Comparison of ENCODE assay signal across 22 cellular contexts in genomic region chr16:75208242-75208825, GRCh38. TPM values are rescaled to one million over a fixed set of nuclear protein-coding genes. Genes with fewer than 3 reads are reported as not detected.
DNase-seq lines count a peak whose midpoint lies in the region; ATAC-seq, FAIRE-seq and TF ChIP-seq lines count a peak whose summit lies in the region.
"Had no signal": no experiment of that assay in that cellular context is flagged by ENCODE, and none has a peak within 500 bp of the region (broad histone marks: within the 10 kb centered on the region; RNA-seq: fewer than 3 reads in every experiment).

No MANE protein-coding gene starts in this region.

- no peak overlapping the region for H3K27ac ChIP-seq in right atrium auricular region
- peak overlapping the region; percentile 50 to 100 (median 98) for H3K27ac ChIP-seq in body of pancreas
- no peak overlapping the region for H3K27ac ChIP-seq in neural progenitor cell
- H3K27ac ChIP-seq: C4-2B, Peyer's patch had no signal

- no peaks in the 10 kb centered on the region for H4K20me1 ChIP-seq in neural progenitor cell (ENCODE audit: low read depth)

- H3K9me3 Mint-ChIP-seq in neural progenitor cell (no peaks in the 10 kb centered on the region), HFFc6 (no peaks in the 10 kb centered on the region)

- 74 to 80% methylated on average over 13 of the region's 13 CpGs for WGBS in body of pancreas, 2 donors

- no peaks in the 10 kb centered on the region for H3K79me2 ChIP-seq in neural progenitor cell (ENCODE audit: low read depth)

- TF ChIP-seq POLR2A in body of pancreas (IDR thresholded peaks at IDR 0.05), result no peak

- no peak overlapping the region for H3K4me2 ChIP-seq in neural progenitor cell

- H3K36me3 ChIP-seq in right atrium auricular region (no peaks in the 10 kb centered on the region), body of pancreas (replicated peaks in 1 of 2; ENCODE audit: insufficient read depth in 1 of 2, low read depth in 2 of 2) (no peaks in the 10 kb centered on the region), neural progenitor cell (no peaks in the 10 kb centered on the region)
- H3K36me3 ChIP-seq: Peyer's patch had no signal

- no peaks in the 10 kb centered on the region for H3K36me3 Mint-ChIP-seq in neural progenitor cell
- no peaks in the 10 kb centered on the region for H3K36me3 Mint-ChIP-seq in HFFc6 (ENCODE audit: low read depth)

- no peak overlapping the region for H3K9ac ChIP-seq in neural progenitor cell

- H3F3A ChIP-seq in neural progenitor cell (ENCODE audit: low read depth), result no peaks in the 10 kb centered on the region

- H3K4me3 ChIP-seq in right atrium auricular region, result no peak overlapping the region
- H3K4me3 ChIP-seq in body of pancreas, result no peak overlapping the region
- no peak overlapping the region for H3K4me3 ChIP-seq in neural progenitor cell
- H3K4me3 ChIP-seq: Peyer's patch had no signal

- H2AFZ ChIP-seq in neural progenitor cell (replicated peaks), result no peak overlapping the region

- H3K9me3 ChIP-seq in right atrium auricular region (no peaks in the 10 kb centered on the region), body of pancreas (no peaks in the 10 kb centered on the region), neural progenitor cell (ENCODE audit: low read depth) (no peaks in the 10 kb centered on the region)
- H3K9me3 ChIP-seq: Peyer's patch had no signal

- FAIRE-seq in GM19239 (lab: Jason Lieb, UNC), result no peak
- FAIRE-seq: D721Med had no signal

- TF ChIP-seq CTCF in right atrium auricular region (IDR thresholded peaks at IDR 0.05) (no peak), body of pancreas (IDR thresholded peaks at IDR 0.05) (no peak), neural progenitor cell (IDR thresholded peaks at IDR 0.05) (no peak), HFFc6 (IDR thresholded peaks at IDR 0.05) (no peak)

- ATAC-seq in left ventricle myocardium superior (no peak), body of pancreas (no peak)
- ATAC-seq: HCT116 had no signal

- no peak overlapping the region for H3K4me3 Mint-ChIP-seq in neural progenitor cell
- H3K4me3 Mint-ChIP-seq in HFFc6, result no peak overlapping the region; the same call in 1 of the 2 replicates

- H3K27me3 Mint-ChIP-seq in neural progenitor cell (ENCODE audit: insufficient read depth, low read depth) (peaks cover 10% of the 10 kb centered on the region), HFFc6 (ENCODE audit: insufficient read depth) (peaks cover 37% of the 10 kb centered on the region)

- intact Hi-C loops in left ventricle myocardium superior (cut with micrococcal nuclease) (no loop called here), body of pancreas (cut with DNase I) (no loop called here)

- H3K27me3 ChIP-seq in right atrium auricular region (no peaks in the 10 kb centered on the region), body of pancreas (no peaks in the 10 kb centered on the region), neural progenitor cell (no peaks in the 10 kb centered on the region)
- H3K27me3 ChIP-seq: Peyer's patch had no signal

- peak overlapping the region; percentile 94 for H3K27ac Mint-ChIP-seq in neural progenitor cell
- no peak overlapping the region for H3K27ac Mint-ChIP-seq in HFFc6

- H3K4me1 ChIP-seq in right atrium auricular region (peaks cover 0 to 10% of the 10 kb centered on the region in 2 donors), body of pancreas (peaks cover 53% of the 10 kb centered on the region), neural progenitor cell (no peaks in the 10 kb centered on the region)
- H3K4me1 ChIP-seq: Peyer's patch had no signal

- DNase-seq in left ventricle myocardium superior (peak; percentile 22), right atrium auricular region (ENCODE audit: low spot score) (no peak), body of pancreas (no peak), neural progenitor cell (ENCODE audit: low spot score) (no peak), NCI-H128 (lab: John Stamatoyannopoulos, UW; ENCODE audit: unreplicated experiment) (no peak), GM19239 (ENCODE audit: insufficient read length, low spot score) (no peak), HFFc6 (no peak)
- DNase-seq: DMS53, GDM1, Karpas-422, NCI-H1417, NCI-H1694 treated with DMSO at 0.1 percent for 48 hours, NCI-H446, NCI-H526, Peyer's patch, SHP77 had no signal

- H3K4me1 Mint-ChIP-seq in neural progenitor cell (peaks cover 13% of the 10 kb centered on the region), HFFc6 (ENCODE audit: low read depth) (no peaks in the 10 kb centered on the region)

RNA-seq across cellular contexts. Expression of gene CTRB2, which starts 1.4 kb away (rescaled TPM):
- total RNA-seq in left ventricle myocardium superior, result not detected
- total RNA-seq in right atrium auricular region, result not detected
- total RNA-seq in body of pancreas, result over 10,000 TPM; 18,538 to 32,261 TPM
- total RNA-seq in neural progenitor cell (ENCODE audit: low replicate concordance), result not detected in 2 replicates
- total RNA-seq in HFFc6 (2021; fragmentation: NEBNext Ultra II Directional; extraction: Animal tissue kit (Norgen Biotek cat#: 25700)), result not detected
- total RNA-seq: A172, MCF 10A, OCI-LY7, Peyer's patch had no signal

RNA-seq across cellular contexts. Expression of gene CTRB1, which starts 10.5 kb away (rescaled TPM):
- total RNA-seq in left ventricle myocardium superior (not detected), right atrium auricular region (not detected), body of pancreas (over 10,000 TPM; 14,932 to 20,352 TPM), neural progenitor cell (ENCODE audit: low replicate concordance) (not detected in 2 replicates)
- total RNA-seq in HFFc6 (2021; fragmentation: NEBNext Ultra II Directional; extraction: Animal tissue kit (Norgen Biotek cat#: 25700)), result not detected
- total RNA-seq: A172, MCF 10A, OCI-LY7, Peyer's patch had no signal

RNA-seq across cellular contexts. Expression of gene BCAR1, which starts 43.1 kb away (rescaled TPM):
- total RNA-seq in left ventricle myocardium superior (82.9 TPM), right atrium auricular region (10 to 100 TPM; 58.0 to 88.2 TPM), body of pancreas (10 to 100 TPM; 61.0 to 72.8 TPM), neural progenitor cell (ENCODE audit: low replicate concordance) (10.9 and 29.1 TPM in 2 replicates)
- 100 to 1,000 TPM; 126 to 148 (median 130) TPM for total RNA-seq in HFFc6 (2021; fragmentation: NEBNext Ultra II Directional; extraction: Animal tissue kit (Norgen Biotek cat#: 25700))

Comparison
In these comparisons a context has a peak if more than half of its experiments do, and no peak if none do; other contexts are left out.
1. H3K27ac ChIP-seq: peak in body of pancreas (4 of 4); none in right atrium auricular region (0 of 2) and neural progenitor cell (single experiment).
2. RNA of gene CTRB2, which starts 1.4 kb away (total RNA-seq): 18,538 to 32,261 TPM in body of pancreas; not detected in right atrium auricular region, not detected in left ventricle myocardium superior (single experiment), not detected in neural progenitor cell and not detected in HFFc6; every median in the first group is over 1,000 times any median in the second.
3. RNA of gene CTRB1, which starts 10.5 kb away (total RNA-seq): 14,932 to 20,352 TPM in body of pancreas; not detected in right atrium auricular region, not detected in left ventricle myocardium superior (single experiment), not detected in neural progenitor cell and not detected in HFFc6; every median in the first group is over 1,000 times any median in the second.